Comparison of ENCODE assay signal across 2 cellular contexts in the genomic region with DNA sequence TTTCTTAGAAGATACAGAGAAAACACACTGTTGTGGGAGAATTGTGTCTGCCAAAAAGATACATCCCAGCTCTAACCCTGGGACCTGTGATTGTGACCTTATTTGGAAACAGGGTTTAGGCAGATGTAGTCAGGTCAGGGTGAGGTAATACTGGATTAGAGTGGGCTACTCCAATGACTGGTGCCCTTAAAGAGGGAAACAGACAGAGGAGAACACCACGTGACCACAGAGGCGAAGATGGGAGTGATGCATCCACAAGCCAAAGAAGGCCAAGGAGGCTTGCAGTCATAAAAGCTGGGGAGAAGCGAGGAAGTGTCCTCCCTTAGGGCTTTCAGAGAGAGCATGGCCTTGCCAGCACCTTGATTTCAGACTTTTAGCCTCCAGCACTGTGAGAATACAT.
TF ChIP-seq lines count a peak whose summit lies in the region.

No MANE protein-coding gene starts in this region.

TF ChIP-seq in HEK293, 187 proteins besides CTCF, POLR2A, EP300 and RAD21 (continued from another document):
- TF ChIP-seq PRDM10 (tag by site-specific recombination; IDR thresholded peaks at IDR 0.05) = peak; percentile 22; the same call in 1 of the 2 replicates

TF ChIP-seq in K562, 482 proteins besides CTCF, POLR2A, EP300 and RAD21:
- TF ChIP-seq ZNF318 (IDR thresholded peaks at IDR 0.05; ENCODE audit: borderline replicate concordance in 1 of 2, low read depth in 1 of 2) (no peak), CEBPG (CRISPR knock-in tag; IDR thresholded peaks at IDR 0.05) (no peak), CEBPG (tag; conservative IDR thresholded peaks at IDR 0.05 in 1 of 2, IDR thresholded peaks at IDR 0.05 in 1 of 2) (no peak), CBFA2T2 (conservative IDR thresholded peaks at IDR 0.05) (peak; percentile 10; the same call in 1 of the 2 replicates), TOE1 (IDR thresholded peaks at IDR 0.05; ENCODE audit: borderline replicate concordance) (peak; percentile 42; the same call in 1 of the 2 replicates), TOE1 (CRISPR knock-in tag; IDR thresholded peaks at IDR 0.05; ENCODE audit: borderline replicate concordance, low read depth) (no peak), MCM5 (IDR thresholded peaks at IDR 0.05; ENCODE audit: low read depth) (no peak), SRSF1 (IDR thresholded peaks at IDR 0.05; ENCODE audit: low read depth, low read length) (no peak), RAD51 (IDR thresholded peaks at IDR 0.05; ENCODE audit: borderline replicate concordance, low read depth) (peak; percentile 65), TFE3 (CRISPR knock-in tag; IDR thresholded peaks at IDR 0.05) (peak; percentile 60), ZNF561 (CRISPR knock-in tag; conservative IDR thresholded peaks at IDR 0.05) (no peak)
- TF ChIP-seq, protein P1, sequence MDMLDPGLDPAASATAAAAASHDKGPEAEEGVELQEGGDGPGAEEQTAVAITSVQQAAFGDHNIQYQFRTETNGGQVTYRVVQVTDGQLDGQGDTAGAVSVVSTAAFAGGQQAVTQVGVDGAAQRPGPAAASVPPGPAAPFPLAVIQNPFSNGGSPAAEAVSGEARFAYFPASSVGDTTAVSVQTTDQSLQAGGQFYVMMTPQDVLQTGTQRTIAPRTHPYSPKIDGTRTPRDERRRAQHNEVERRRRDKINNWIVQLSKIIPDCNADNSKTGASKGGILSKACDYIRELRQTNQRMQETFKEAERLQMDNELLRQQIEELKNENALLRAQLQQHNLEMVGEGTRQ (CRISPR knock-in tag; IDR thresholded peaks at IDR 0.05) = peak; percentile 42; the same call in 1 of the 2 replicates
